Comparison of ENCODE assay signal across 18 cellular contexts in genomic region chr4:19879330-19879729, GRCh38.
"Had no signal": no experiment of that assay in that cellular context is flagged by ENCODE, and none has a peak within 500 bp of the region (broad histone marks: within the 10 kb centered on the region; RNA-seq: fewer than 3 reads in every experiment).

No MANE protein-coding gene starts in this region.

- H3K36me3 ChIP-seq: left ventricle myocardium inferior, lower lobe of right lung, pancreas, tibial nerve had no signal

- H3K4me3 ChIP-seq: coronary artery, left ventricle myocardium inferior, lower lobe of right lung, pancreas, tibial nerve had no signal

- H3K27me3 ChIP-seq: pancreas, tibial nerve had no signal

- H3K27ac ChIP-seq: coronary artery, foreskin keratinocyte, left ventricle myocardium inferior, lower lobe of right lung, pancreas, tibial nerve had no signal

- H3K4me1 ChIP-seq: foreskin keratinocyte, left ventricle myocardium inferior, lower lobe of right lung, pancreas, tibial nerve had no signal

- ATAC-seq: foreskin keratinocyte; pancreas; stimulated activated effector memory CD8-positive, alpha-beta T cell treated with anti-CD3 and anti-CD28 coated beads, Interleukin-12 subunit alpha, Interleukin-12 subunit beta, amount 100 ng/mL, for 72 hours had no signal

- H3K9me3 ChIP-seq: left ventricle myocardium inferior, lower lobe of right lung, pancreas, tibial nerve had no signal

- DNase-seq: effector CD4-positive, alpha-beta T cell; endodermal cell; erythroblast; foreskin keratinocyte; kidney; left cardiac atrium; left ventricle myocardium inferior; lower lobe of right lung; naive B cell; occipital lobe; pancreas; right cardiac atrium; small intestine; stimulated activated CD4-positive, alpha-beta T cell treated with anti-CD3 and anti-CD28 coated beads, Interleukin-4, amount 100 ng/mL, for 1 hour; stimulated activated CD8-positive, alpha-beta memory T cell treated with anti-CD3 and anti-CD28 coated beads, Interleukin-4, amount 100 ng/mL, for 48 hours had no signal
